In genomic region chr7:2638224-2638991, GRCh38 we compare ENCODE assay signal across 1 cellular context.
A peak's percentile ranks its signal among the peaks of the same experiment; 100 is the strongest.
TF ChIP-seq lines count a peak whose summit lies in the region.

No MANE protein-coding gene starts in this region.

TF ChIP-seq in HepG2, 621 proteins besides CTCF, POLR2A, EP300 and RAD21 (continued from another document and continues in another):
- TF ChIP-seq, protein P1, sequence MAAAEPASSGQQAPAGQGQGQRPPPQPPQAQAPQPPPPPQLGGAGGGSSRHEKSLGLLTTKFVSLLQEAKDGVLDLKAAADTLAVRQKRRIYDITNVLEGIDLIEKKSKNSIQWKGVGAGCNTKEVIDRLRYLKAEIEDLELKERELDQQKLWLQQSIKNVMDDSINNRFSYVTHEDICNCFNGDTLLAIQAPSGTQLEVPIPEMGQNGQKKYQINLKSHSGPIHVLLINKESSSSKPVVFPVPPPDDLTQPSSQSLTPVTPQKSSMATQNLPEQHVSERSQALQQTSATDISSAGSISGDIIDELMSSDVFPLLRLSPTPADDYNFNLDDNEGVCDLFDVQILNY (CRISPR knock-in tag; conservative IDR thresholded peaks at IDR 0.05): no peak
- no peak for TF ChIP-seq CHD2 (IDR thresholded peaks at IDR 0.05; ENCODE audit: low read depth, low read length)
- no peak for TF ChIP-seq ZNF737 (CRISPR knock-in tag; IDR thresholded peaks at IDR 0.05; ENCODE audit: borderline replicate concordance)
- peak; percentile 81; the same call in 1 of the 2 replicates for TF ChIP-seq ZNF563 (CRISPR knock-in tag; IDR thresholded peaks at IDR 0.05)
- no peak for TF ChIP-seq ZNF180 (CRISPR knock-in tag; IDR thresholded peaks at IDR 0.05; ENCODE audit: borderline replicate concordance, low read depth)
- TF ChIP-seq ZMAT3 (CRISPR knock-in tag; conservative IDR thresholded peaks at IDR 0.05): no peak
- TF ChIP-seq DNMT3B (CRISPR knock-in tag; conservative IDR thresholded peaks at IDR 0.05): no peak
- TF ChIP-seq, protein P2, sequence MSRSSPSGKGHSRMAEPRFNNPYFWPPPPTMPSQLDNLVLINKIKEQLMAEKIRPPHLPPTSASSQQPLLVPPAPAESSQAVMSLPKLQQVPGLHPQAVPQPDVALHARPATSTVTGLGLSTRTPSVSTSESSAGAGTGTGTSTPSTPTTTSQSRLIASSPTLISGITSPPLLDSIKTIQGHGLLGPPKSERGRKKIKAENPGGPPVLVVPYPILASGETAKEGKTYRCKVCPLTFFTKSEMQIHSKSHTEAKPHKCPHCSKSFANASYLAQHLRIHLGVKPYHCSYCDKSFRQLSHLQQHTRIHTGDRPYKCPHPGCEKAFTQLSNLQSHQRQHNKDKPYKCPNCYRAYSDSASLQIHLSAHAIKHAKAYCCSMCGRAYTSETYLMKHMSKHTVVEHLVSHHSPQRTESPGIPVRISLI (CRISPR knock-in tag; IDR thresholded peaks at IDR 0.05; ENCODE audit: borderline replicate concordance): no peak
- TF ChIP-seq ZHX2 (IDR thresholded peaks at IDR 0.05; ENCODE audit: low read depth): no peak
- TF ChIP-seq ZHX2 (CRISPR knock-in tag; IDR thresholded peaks at IDR 0.05; ENCODE audit: borderline replicate concordance): peak; percentile 57; the same call in 1 of the 2 replicates
- no peak for TF ChIP-seq GPBP1L1 (CRISPR knock-in tag; IDR thresholded peaks at IDR 0.05)
- no peak for TF ChIP-seq STAT5B (CRISPR knock-in tag; IDR thresholded peaks at IDR 0.05)
- no peak for TF ChIP-seq TGIF2 (CRISPR knock-in tag; IDR thresholded peaks at IDR 0.05)
- peak; percentile 56; the same call in 1 of the 2 replicates for TF ChIP-seq DPF2 (CRISPR knock-in tag; IDR thresholded peaks at IDR 0.05; ENCODE audit: borderline replicate concordance, low read depth)
- TF ChIP-seq, protein P3, sequence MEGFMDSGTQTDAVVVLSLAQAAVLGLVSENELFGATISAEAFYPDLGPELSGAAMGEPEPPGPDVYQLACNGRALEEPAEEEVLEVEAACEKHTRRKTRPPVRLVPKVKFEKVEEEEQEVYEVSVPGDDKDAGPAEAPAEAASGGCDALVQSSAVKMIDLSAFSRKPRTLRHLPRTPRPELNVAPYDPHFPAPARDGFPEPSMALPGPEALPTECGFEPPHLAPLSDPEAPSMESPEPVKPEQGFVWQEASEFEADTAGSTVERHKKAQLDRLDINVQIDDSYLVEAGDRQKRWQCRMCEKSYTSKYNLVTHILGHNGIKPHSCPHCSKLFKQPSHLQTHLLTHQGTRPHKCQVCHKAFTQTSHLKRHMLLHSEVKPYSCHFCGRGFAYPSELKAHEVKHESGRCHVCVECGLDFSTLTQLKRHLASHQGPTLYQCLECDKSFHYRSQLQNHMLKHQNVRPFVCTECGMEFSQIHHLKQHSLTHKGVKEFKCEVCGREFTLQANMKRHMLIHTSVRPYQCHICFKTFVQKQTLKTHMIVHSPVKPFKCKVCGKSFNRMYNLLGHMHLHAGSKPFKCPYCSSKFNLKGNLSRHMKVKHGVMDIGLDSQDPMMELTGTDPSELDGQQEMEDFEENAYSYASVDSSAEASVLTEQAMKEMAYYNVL (CRISPR knock-in tag; IDR thresholded peaks at IDR 0.05; ENCODE audit: borderline replicate concordance): peak; percentile 62; the same call in 1 of the 2 replicates
- TF ChIP-seq NFATC3 (CRISPR knock-in tag; IDR thresholded peaks at IDR 0.05): no peak
- TF ChIP-seq ZNF296 (CRISPR knock-in tag; conservative IDR thresholded peaks at IDR 0.05): 0 out of 2 replicates have a peak, but pooled peaks have one; percentile 34
- TF ChIP-seq CREM (IDR thresholded peaks at IDR 0.05): peak; percentile 57; the same call in 1 of the 2 replicates
- TF ChIP-seq CREM (CRISPR knock-in tag; IDR thresholded peaks at IDR 0.05): no peak
- 0 out of 2 replicates have a peak, but pooled peaks have one; percentile 57 for TF ChIP-seq ZNF792 (CRISPR knock-in tag; IDR thresholded peaks at IDR 0.05)
- peak; percentile 97 for TF ChIP-seq SAP130 (CRISPR knock-in tag; IDR thresholded peaks at IDR 0.05; ENCODE audit: low read depth)
- TF ChIP-seq ARHGAP35 (CRISPR knock-in tag; IDR thresholded peaks at IDR 0.05; ENCODE audit: borderline replicate concordance): no peak
- no peak for TF ChIP-seq ATF1 (CRISPR knock-in tag; IDR thresholded peaks at IDR 0.05)
- peak; percentile 79 to 81 for TF ChIP-seq NR2F1 (CRISPR knock-in tag; IDR thresholded peaks at IDR 0.05)
- peak; percentile 78; the same call in 1 of the 2 replicates for TF ChIP-seq ZGPAT (CRISPR knock-in tag; IDR thresholded peaks at IDR 0.05)
- TF ChIP-seq SP5 (CRISPR knock-in tag; IDR thresholded peaks at IDR 0.05; ENCODE audit: borderline replicate concordance, low read depth): peak; percentile 72
- no peak for TF ChIP-seq ZNF839 (CRISPR knock-in tag; IDR thresholded peaks at IDR 0.05; ENCODE audit: borderline replicate concordance)
- TF ChIP-seq SNAI1 (CRISPR knock-in tag; IDR thresholded peaks at IDR 0.05; ENCODE audit: borderline replicate concordance): no peak; the same call in 1 of the 2 replicates
- TF ChIP-seq, protein P4, sequence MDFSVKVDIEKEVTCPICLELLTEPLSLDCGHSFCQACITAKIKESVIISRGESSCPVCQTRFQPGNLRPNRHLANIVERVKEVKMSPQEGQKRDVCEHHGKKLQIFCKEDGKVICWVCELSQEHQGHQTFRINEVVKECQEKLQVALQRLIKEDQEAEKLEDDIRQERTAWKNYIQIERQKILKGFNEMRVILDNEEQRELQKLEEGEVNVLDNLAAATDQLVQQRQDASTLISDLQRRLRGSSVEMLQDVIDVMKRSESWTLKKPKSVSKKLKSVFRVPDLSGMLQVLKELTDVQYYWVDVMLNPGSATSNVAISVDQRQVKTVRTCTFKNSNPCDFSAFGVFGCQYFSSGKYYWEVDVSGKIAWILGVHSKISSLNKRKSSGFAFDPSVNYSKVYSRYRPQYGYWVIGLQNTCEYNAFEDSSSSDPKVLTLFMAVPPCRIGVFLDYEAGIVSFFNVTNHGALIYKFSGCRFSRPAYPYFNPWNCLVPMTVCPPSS (IDR thresholded peaks at IDR 0.05): no peak
- no peak for TF ChIP-seq KAT7 (CRISPR knock-in tag; IDR thresholded peaks at IDR 0.05; ENCODE audit: borderline replicate concordance)
- TF ChIP-seq ZBTB10 (CRISPR knock-in tag; IDR thresholded peaks at IDR 0.05; ENCODE audit: borderline replicate concordance): peak; percentile 93
- peak; percentile 95 for TF ChIP-seq MXD4 (CRISPR knock-in tag; IDR thresholded peaks at IDR 0.05)
- no peak for TF ChIP-seq LBX2 (CRISPR knock-in tag; IDR thresholded peaks at IDR 0.05; ENCODE audit: borderline replicate concordance)
- TF ChIP-seq SIX4 (CRISPR knock-in tag; IDR thresholded peaks at IDR 0.05): 0 out of 2 replicates have a peak, but pooled peaks have one; percentile 35
- TF ChIP-seq RELA (CRISPR knock-in tag; IDR thresholded peaks at IDR 0.05): no peak
- peak; percentile 91; the same call in 1 of the 2 replicates for TF ChIP-seq TARDBP (CRISPR knock-in tag; IDR thresholded peaks at IDR 0.05)
- no peak for TF ChIP-seq CREB1 (IDR thresholded peaks at IDR 0.05)
- TF ChIP-seq CREB1 (CRISPR knock-in tag; IDR thresholded peaks at IDR 0.05): no peak
- 0 out of 2 replicates have a peak, but pooled peaks have one; percentile 18 for TF ChIP-seq KDM1A (CRISPR knock-in tag; IDR thresholded peaks at IDR 0.05)
- TF ChIP-seq HOXA9 (CRISPR knock-in tag; IDR thresholded peaks at IDR 0.05; ENCODE audit: borderline replicate concordance): no peak
- peak; percentile 85 for TF ChIP-seq ZNF256 (CRISPR knock-in tag; conservative IDR thresholded peaks at IDR 0.05)
- TF ChIP-seq CSRNP2 (CRISPR knock-in tag; conservative IDR thresholded peaks at IDR 0.05; ENCODE audit: low read depth): no peak
- peak; percentile 87; the same call in 1 of the 2 replicates for TF ChIP-seq SMYD3 (CRISPR knock-in tag; IDR thresholded peaks at IDR 0.05)
- TF ChIP-seq ZNF672 (CRISPR knock-in tag; IDR thresholded peaks at IDR 0.05): no peak
- no peak for TF ChIP-seq CBX2 (IDR thresholded peaks at IDR 0.05; ENCODE audit: low read depth, low read length)
- TF ChIP-seq CBX2 (CRISPR knock-in tag; IDR thresholded peaks at IDR 0.05; ENCODE audit: low read depth): no peak
- peak; percentile 61; the same call in 1 of the 2 replicates for TF ChIP-seq FOXA3 (CRISPR knock-in tag; IDR thresholded peaks at IDR 0.05)
